ENCODE assay signal across 8 cellular contexts in the genomic region with DNA sequence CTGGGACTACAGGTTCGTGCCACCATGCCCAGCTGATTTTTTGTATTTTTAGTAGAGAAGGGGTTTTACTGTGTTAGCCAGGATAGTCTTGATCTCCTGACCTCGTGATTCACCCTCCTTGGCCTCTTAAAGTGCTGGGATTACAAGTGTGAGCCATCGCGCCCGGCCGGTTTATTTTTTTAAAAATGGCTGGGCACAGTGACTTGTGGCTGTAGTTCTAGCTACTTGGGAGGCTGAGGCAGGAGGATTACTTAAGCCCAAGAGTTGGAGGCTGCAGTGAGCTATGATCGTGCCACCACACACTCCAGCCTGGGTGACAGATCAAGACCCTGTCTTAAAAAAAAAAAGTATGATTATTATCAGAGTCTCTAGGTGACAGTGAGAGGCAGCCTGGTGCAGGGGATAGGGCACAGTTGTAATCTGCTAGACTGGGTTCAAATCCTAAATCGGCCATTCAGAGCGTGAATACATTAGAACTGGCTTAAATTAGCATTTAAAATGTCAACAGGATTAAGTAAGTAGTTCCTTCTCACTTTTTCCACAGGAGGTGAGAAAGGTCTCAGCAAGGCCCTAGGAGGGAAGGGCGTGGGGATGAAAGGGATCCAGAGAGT. TPM values are rescaled to one million over a fixed set of nuclear protein-coding genes. Genes with fewer than 3 reads are reported as not detected.
DNase-seq lines count a peak whose midpoint lies in the region; ATAC-seq, FAIRE-seq and TF ChIP-seq lines count a peak whose summit lies in the region.

No MANE protein-coding gene starts in this region.

- H3K27ac ChIP-seq in SU-DHL-6 (ENCODE audit: low read depth, low read length) (no peak overlapping the region), small intestine (ENCODE audit: low read depth in 1 of 2, low read length in 1 of 2) (peak overlapping the region; percentile 76 to 93)

- WGBS in small intestine, 3 donors, result 48 to 65% (median 52%) methylated on average over 10 of the region's 10 CpGs

- H3K4me3 ChIP-seq in SU-DHL-6 (ENCODE audit: insufficient read depth, low read length, poor library complexity, severe bottlenecking) (no peak overlapping the region), fibroblast of the aortic adventitia (ENCODE audit: low read depth, low read length) (peak overlapping the region; percentile 67), small intestine (ENCODE audit: low read depth in 1 of 2, low read length in 2 of 2) (peak overlapping the region in 1 of 2 donors; percentile 87)

- peak; percentile 13 for ATAC-seq in GM21367 (IDR thresholded peaks at IDR 0.05; ENCODE audit: unreplicated experiment)

- H3K36me3 ChIP-seq in SU-DHL-6 (ENCODE audit: low read length) (no peaks in the 10 kb centered on the region), small intestine (ENCODE audit: control insufficient read depth in 2 of 2, insufficient read depth in 2 of 2, low read length in 2 of 2) (no peaks in the 10 kb centered on the region)

- no peaks in the 10 kb centered on the region for H4K20me1 ChIP-seq in SU-DHL-6 (ENCODE audit: low read depth, low read length)

- peaks cover 10 to 20% of the 10 kb centered on the region in 2 donors for H3K4me1 ChIP-seq in small intestine (ENCODE audit: control insufficient read depth in 2 of 2, insufficient read depth in 1 of 2, low read depth in 1 of 2, low read length in 1 of 2)

- no peak for FAIRE-seq in small intestine (lab: Jason Lieb, UNC)

- DNase-seq in fibroblast of the aortic adventitia (ENCODE audit: low read depth) (no peak), small intestine (no peak), GM19240 (ENCODE audit: insufficient read length, low spot score) (no peak), NCI-H187 (lab: John Stamatoyannopoulos, UW) (no peak), SW 1271 (lab: John Stamatoyannopoulos, UW) (no peak)
- DNase-seq in activated CD4-positive, alpha-beta T cell treated with anti-CD3 and anti-CD28 coated beads for 1 hour, result no peak

- H3K27me3 ChIP-seq in SU-DHL-6 (ENCODE audit: low read length) (no peaks in the 10 kb centered on the region), small intestine (ENCODE audit: control insufficient read depth in 2 of 2, insufficient read depth in 2 of 2, low read length in 2 of 2) (no peaks in the 10 kb centered on the region)

- H3K9ac ChIP-seq in SU-DHL-6 (ENCODE audit: low read length), result no peak overlapping the region

- peak overlapping the region; percentile 28 for H3K4me2 ChIP-seq in SU-DHL-6 (ENCODE audit: low read depth, low read length, poor library complexity, severe bottlenecking)

- no peaks in the 10 kb centered on the region for H3K9me3 ChIP-seq in SU-DHL-6 (ENCODE audit: insufficient read depth, low read length)
- no peaks in the 10 kb centered on the region for H3K9me3 ChIP-seq in small intestine (ENCODE audit: control insufficient read depth, low read depth)

- no peak for TF ChIP-seq CTCF in SU-DHL-6 (IDR thresholded peaks at IDR 0.05; ENCODE audit: insufficient read depth, low read length, poor library complexity, severe bottlenecking)
- TF ChIP-seq CTCF in fibroblast of the aortic adventitia (IDR thresholded peaks at IDR 0.05; ENCODE audit: insufficient read depth, low read length), result no peak

- no peaks in the 10 kb centered on the region for H3F3A ChIP-seq in SU-DHL-6 (ENCODE audit: insufficient read depth)

- H2AFZ ChIP-seq in SU-DHL-6 (ENCODE audit: low read depth, low read length, severe bottlenecking), result peak overlapping the region; percentile 54

- H3K9me2 ChIP-seq in SU-DHL-6 (replicated peaks; ENCODE audit: insufficient read depth, low read length), result no peaks in the 10 kb centered on the region

- H3K79me2 ChIP-seq in SU-DHL-6 (ENCODE audit: insufficient read depth, low read length), result no peaks in the 10 kb centered on the region

RNA-seq across cellular contexts. Expression of a gene that starts 0.4 kb away (rescaled TPM):
- 3.6 and 8.0 TPM in 2 replicates for total RNA-seq in fibroblast of the aortic adventitia (ENCODE audit: low replicate concordance)
- polyA plus RNA-seq in small intestine, result 100 to 1,000 TPM; 207 to 225 (median 214) TPM
